In the genomic region with DNA sequence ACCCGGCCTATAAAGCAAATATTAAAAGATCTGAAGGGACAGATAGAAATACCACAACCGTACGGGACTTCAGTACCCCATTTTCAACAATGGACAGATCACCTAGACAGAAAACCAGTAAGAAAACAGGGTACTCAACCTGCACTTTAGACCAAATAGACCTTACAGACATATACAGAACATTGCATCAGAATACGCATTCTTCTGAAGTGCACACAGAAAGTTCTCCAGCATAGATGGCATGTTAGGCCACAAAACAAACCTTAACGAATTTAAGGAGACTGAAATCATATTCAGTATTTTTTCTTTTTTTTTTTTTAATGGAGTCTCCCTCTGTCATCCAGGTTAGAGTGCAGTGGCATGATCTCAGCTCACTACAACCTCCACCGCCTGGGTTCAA, we compare ENCODE assay signal across 22 cellular contexts.
DNase-seq lines count a peak whose midpoint lies in the region; ATAC-seq and TF ChIP-seq lines count a peak whose summit lies in the region.
"Had no signal": no experiment of that assay in that cellular context is flagged by ENCODE, and none has a peak within 500 bp of the region (broad histone marks: within the 10 kb centered on the region; RNA-seq: fewer than 3 reads in every experiment).

No MANE protein-coding gene starts in this region.

- H3K36me3 Mint-ChIP-seq in WTC11 = peaks cover 3% of the 10 kb centered on the region
- peaks cover 28% of the 10 kb centered on the region for H3K36me3 Mint-ChIP-seq in chondrocyte (ENCODE audit: low read depth)
- peaks cover 5 to 31% of the 10 kb centered on the region in 2 donors for H3K36me3 Mint-ChIP-seq in stimulated activated naive B cell treated with anti-CD40 and anti-IgM and Interleukin-4, amounts not matched to agents 10 μg/mL and 1 μg/mL and 100 μg/mL, for 72 hours
- H3K36me3 Mint-ChIP-seq: CD4-positive, alpha-beta memory T cell; CD4-positive, CD25-positive, alpha-beta regulatory T cell; CD8-positive, alpha-beta memory T cell had no signal

- no peak for ATAC-seq in WTC11
- ATAC-seq in stimulated activated naive B cell treated with anti-CD40 and anti-IgM and Interleukin-4, amounts not matched to agents 10 μg/mL and 1 μg/mL and 100 μg/mL, for 72 hours (replicated peaks) = no peak

- DNase-seq in WTC11 (ENCODE audit: low spot score) (no peak), chondrocyte (ENCODE audit: low spot score) (no peak), caudate nucleus (lab: John Stamatoyannopoulos, UW) (no peak), GF-D8 (lab: John Stamatoyannopoulos, UW) (no peak)
- DNase-seq in stimulated activated naive B cell treated with anti-CD40 and anti-IgM and Interleukin-4, amounts not matched to agents 10 μg/mL and 1 μg/mL and 100 μg/mL, for 72 hours = no peak
- DNase-seq: 8988T; ACHN; BE2C; C1 segment of cervical spinal cord; CD4-positive, alpha-beta memory T cell; CD4-positive, CD25-positive, alpha-beta regulatory T cell; CD8-positive, alpha-beta memory T cell; COR-L47; DMS 273 treated with DMSO at 0.1 percent for 48 hours; DMS153; DMS53; DMS79; DND-41; EL; GDM1 had no signal

- TF ChIP-seq CTCF in WTC11 (IDR thresholded peaks at IDR 0.05) (no peak), chondrocyte (IDR thresholded peaks at IDR 0.05) (no peak)

- CTCF ChIA-PET in WTC11 (lab: Charles Lee) = no interaction called here

- H3K27me3 Mint-ChIP-seq in WTC11 (ENCODE audit: low read depth) = no peaks in the 10 kb centered on the region
- no peaks in the 10 kb centered on the region for H3K27me3 Mint-ChIP-seq in chondrocyte (ENCODE audit: low read depth)
- no peaks in the 10 kb centered on the region for H3K27me3 Mint-ChIP-seq in stimulated activated naive B cell treated with anti-CD40 and anti-IgM and Interleukin-4, amounts not matched to agents 10 μg/mL and 1 μg/mL and 100 μg/mL, for 72 hours
- H3K27me3 Mint-ChIP-seq: CD4-positive, alpha-beta memory T cell; CD4-positive, CD25-positive, alpha-beta regulatory T cell had no signal

- H3K4me1 Mint-ChIP-seq in WTC11 = no peaks in the 10 kb centered on the region
- peaks cover 55% of the 10 kb centered on the region for H3K4me1 Mint-ChIP-seq in chondrocyte (ENCODE audit: low read depth)
- H3K4me1 Mint-ChIP-seq in stimulated activated naive B cell treated with anti-CD40 and anti-IgM and Interleukin-4, amounts not matched to agents 10 μg/mL and 1 μg/mL and 100 μg/mL, for 72 hours = no peaks in the 10 kb centered on the region
- H3K4me1 Mint-ChIP-seq: CD14-positive monocyte; CD4-positive, alpha-beta memory T cell; CD8-positive, alpha-beta memory T cell had no signal

- H3K27ac ChIP-seq in caudate nucleus (ENCODE audit: low read depth, low read length) = no peak overlapping the region
- H3K27ac ChIP-seq: BLaER1 had no signal

- H3K27ac Mint-ChIP-seq in WTC11 (no peak overlapping the region), chondrocyte (ENCODE audit: unreplicated experiment) (peak overlapping the region; percentile 68)
- H3K27ac Mint-ChIP-seq in stimulated activated naive B cell treated with anti-CD40 and anti-IgM and Interleukin-4, amounts not matched to agents 10 μg/mL and 1 μg/mL and 100 μg/mL, for 72 hours = no peak overlapping the region
- H3K27ac Mint-ChIP-seq: CD4-positive, alpha-beta memory T cell; CD4-positive, CD25-positive, alpha-beta regulatory T cell; CD8-positive, alpha-beta memory T cell had no signal

- POLR2A ChIA-PET in WTC11 (lab: Charles Lee) = no interaction called here

- H3K9me3 Mint-ChIP-seq in WTC11 (no peaks in the 10 kb centered on the region), chondrocyte (ENCODE audit: low read depth) (no peaks in the 10 kb centered on the region)
- H3K9me3 Mint-ChIP-seq in stimulated activated naive B cell treated with anti-CD40 and anti-IgM and Interleukin-4, amounts not matched to agents 10 μg/mL and 1 μg/mL and 100 μg/mL, for 72 hours = no peaks in the 10 kb centered on the region
- H3K9me3 Mint-ChIP-seq: CD14-positive monocyte; CD4-positive, alpha-beta memory T cell; CD4-positive, CD25-positive, alpha-beta regulatory T cell; CD8-positive, alpha-beta memory T cell had no signal

- no peak overlapping the region for H3K4me3 Mint-ChIP-seq in WTC11
- no peak overlapping the region for H3K4me3 Mint-ChIP-seq in chondrocyte (ENCODE audit: unreplicated experiment)
- no peak overlapping the region for H3K4me3 Mint-ChIP-seq in stimulated activated naive B cell treated with anti-CD40 and anti-IgM and Interleukin-4, amounts not matched to agents 10 μg/mL and 1 μg/mL and 100 μg/mL, for 72 hours
- H3K4me3 Mint-ChIP-seq: CD14-positive monocyte; CD4-positive, alpha-beta memory T cell; CD4-positive, CD25-positive, alpha-beta regulatory T cell; CD8-positive, alpha-beta memory T cell had no signal

TF ChIP-seq in WTC11, 78 proteins besides CTCF, POLR2A, EP300 and RAD21:
- TF ChIP-seq GABPB1 (CRISPR knock-in tag; IDR thresholded peaks at IDR 0.05) (peak; percentile 72), ZNF219 (CRISPR knock-in tag; IDR thresholded peaks at IDR 0.05; ENCODE audit: borderline replicate concordance) (no peak)
TF ChIP-seq in WTC11: peak in this region for 1.
